Comparison of ENCODE assay signal across 8 cellular contexts in the genomic region with DNA sequence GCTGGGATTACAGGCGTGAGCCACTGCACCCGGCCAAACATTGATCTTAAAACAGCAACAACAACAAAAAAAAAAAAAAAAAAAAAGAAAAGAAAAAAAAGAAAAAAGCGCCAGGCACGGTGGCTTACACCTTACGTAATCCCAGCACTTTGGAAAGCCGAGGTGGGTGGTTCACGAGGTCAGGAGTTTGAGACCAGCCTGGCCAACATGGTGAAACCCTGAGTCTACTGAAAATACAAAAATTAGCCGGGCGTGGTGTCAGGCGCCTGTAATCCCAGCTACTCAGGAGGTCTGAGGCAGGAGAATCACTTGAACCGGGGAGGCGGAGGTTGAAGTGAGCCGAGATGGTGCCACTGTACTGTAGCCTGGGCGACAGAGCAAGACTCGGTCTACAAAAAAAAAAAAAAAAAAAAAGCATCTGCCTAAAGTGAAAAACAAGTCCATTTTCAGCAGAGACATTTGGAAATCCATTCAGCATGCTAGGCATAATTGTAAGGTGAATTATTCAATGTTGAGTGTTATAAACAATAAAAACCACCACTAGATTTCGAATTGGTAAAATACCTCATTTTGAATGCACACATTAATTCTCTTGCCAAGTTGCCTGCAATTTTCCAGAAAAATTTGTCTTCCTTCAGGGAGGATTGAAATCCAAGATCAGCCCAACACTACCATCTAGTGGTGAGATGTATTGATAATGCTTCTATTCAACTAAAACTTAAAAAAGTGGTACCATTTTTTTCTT.
DNase-seq lines count a peak whose midpoint lies in the region; ATAC-seq, FAIRE-seq and TF ChIP-seq lines count a peak whose summit lies in the region.

No MANE protein-coding gene starts in this region.

- peak; percentile 10 to 31 for DNase-seq in NOMO-1 (lab: John Stamatoyannopoulos, UW; ENCODE audit: unreplicated experiment in 2 of 2)
- DNase-seq in NOMO-1 treated with dmso at 0.1 percent for 144 hours (lab: John Stamatoyannopoulos, UW; ENCODE audit: unreplicated experiment) = no peak
- peak; percentile 20 for DNase-seq in NCI-H1092 (lab: John Stamatoyannopoulos, UW)
- peak; percentile 59 to 86 for DNase-seq in foreskin fibroblast
- peak; percentile 77 for DNase-seq in putamen (ENCODE audit: low spot score)
- no peak for DNase-seq in activated CD8-positive, alpha-beta memory T cell treated with anti-CD3 and anti-CD28 coated beads, Interleukin-2, amount 50 U/mL, for 48 hours

- peak; percentile 39 for TF ChIP-seq CTCF in foreskin fibroblast (IDR thresholded peaks at IDR 0.05; ENCODE audit: low read depth, low read length)

- FAIRE-seq in TTC549 (lab: Jason Lieb, UNC) = peak; percentile 94

- no peak overlapping the region for H3K4me3 ChIP-seq in foreskin fibroblast (ENCODE audit: low read depth in 1 of 2, low read length in 2 of 2)

- no peak for ATAC-seq in HG03095 (IDR thresholded peaks at IDR 0.05; ENCODE audit: unreplicated experiment)

Comparison
In these comparisons a context has a peak if more than half of its experiments do, and no peak if none do; other contexts are left out.
1. DNase-seq: peak in NOMO-1 (2 of 2), NCI-H1092 (single experiment), foreskin fibroblast (2 of 2) and putamen (single experiment); none in NOMO-1 treated with dmso at 0.1 percent for 144 hours (single experiment) and activated CD8-positive, alpha-beta memory T cell treated with anti-CD3 and anti-CD28 coated beads, Interleukin-2, amount 50 U/mL, for 48 hours (single experiment).